In the genomic region with DNA sequence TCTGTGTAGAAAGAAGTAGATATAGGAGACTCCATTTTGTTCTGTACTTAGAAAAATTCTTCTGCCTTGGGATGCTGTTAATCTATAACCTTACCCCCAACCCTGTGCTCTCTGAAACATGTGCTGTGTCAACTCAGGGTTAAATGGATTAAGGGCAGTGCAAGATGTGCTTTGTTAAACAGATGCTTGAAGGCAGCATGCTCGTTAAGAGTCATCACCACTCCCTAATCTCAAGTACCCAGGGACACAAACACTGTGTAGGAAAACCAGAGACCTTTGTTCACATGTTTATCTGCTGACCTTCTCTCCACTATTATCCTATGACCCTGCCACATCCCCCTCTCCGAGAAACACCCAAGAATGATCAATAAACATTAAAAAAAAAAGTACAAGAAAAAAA, we compare ENCODE assay signal across 6 cellular contexts. TPM values are rescaled to one million over a fixed set of nuclear protein-coding genes. Genes with fewer than 3 reads are reported as not detected.
DNase-seq lines count a peak whose midpoint lies in the region; ATAC-seq and TF ChIP-seq lines count a peak whose summit lies in the region.
"Not testable (repeated sequence)": the region's sequence is repeated elsewhere in the genome, so short reads cannot be mapped to it uniquely, and the experiment has no call there.

No MANE protein-coding gene starts in this region.

- not testable (repeated sequence) for H3K9me3 Mint-ChIP-seq in Caco-2 (ENCODE audit: unreplicated experiment)

- BruUV-seq in Caco-2 (replicated peaks; lab: Mats Ljungman, UMichigan), result not testable (repeated sequence)

- peak overlapping the region; percentile 83 for H3K27ac ChIP-seq in WERI-Rb-1
- not testable (repeated sequence) for H3K27ac ChIP-seq in left lung
- H3K27ac ChIP-seq in thyroid gland, result peak overlapping the region in 2 of 3 donors; percentile 5 to 13

- H3K27ac Mint-ChIP-seq in Caco-2 (ENCODE audit: unreplicated experiment), result peak overlapping the region; percentile 45

- CTCF ChIA-PET in Caco-2 (lab: Charles Lee), result not testable (repeated sequence)

- H3K36me3 Mint-ChIP-seq in Caco-2 (ENCODE audit: insufficient read depth, unreplicated experiment), result peaks cover 71% of the 10 kb centered on the region

- not testable (repeated sequence) for H3K27me3 ChIP-seq in Caco-2 (replicated peaks; ENCODE audit: control insufficient read depth, insufficient read depth, low read length); WERI-Rb-1 (ENCODE audit: insufficient read depth, low read depth, severe bottlenecking); left lung; thyroid gland

- WGBS in thyroid gland, 2 donors, result 27 to 42% methylated on average over 2 of the region's 2 CpGs

- H3K4me1 ChIP-seq in Caco-2, result peaks cover 18% of the 10 kb centered on the region; the same call in 1 of the 2 replicates
- not testable (repeated sequence) for H3K4me1 ChIP-seq in left lung
- peaks cover 10 to 22% of the 10 kb centered on the region in 2 donors for H3K4me1 ChIP-seq in thyroid gland

- not testable (repeated sequence) for H3K36me3 ChIP-seq in Caco-2 (ENCODE audit: control insufficient read depth, insufficient read depth, low read length)
- H3K36me3 ChIP-seq in WERI-Rb-1, result peaks cover 68% of the 10 kb centered on the region
- H3K36me3 ChIP-seq in left lung, result peaks cover 0 to 75% of the 10 kb centered on the region in 2 donors
- H3K36me3 ChIP-seq in thyroid gland, result peaks cover 19 to 20% of the 10 kb centered on the region in 2 donors

- TF ChIP-seq POLR2A in thyroid gland (IDR thresholded peaks at IDR 0.05), result not testable (repeated sequence)

- not testable (repeated sequence) for H3K4me3 ChIP-seq in Caco-2 (ENCODE audit: low read depth, low read length); WERI-Rb-1 (ENCODE audit: low read depth, low read length); left lung; thyroid gland (replicated peaks in 1 of 3)

- not testable (repeated sequence) for DNase-seq in Caco-2, WERI-Rb-1, Right ventricle myocardium superior, left lung, thyroid gland
- DNase-seq in NCI-H524 treated with DMSO at 0.1 percent for 48 hours (lab: John Stamatoyannopoulos, UW), result peak; percentile 50

- TF ChIP-seq CTCF in Caco-2 (IDR thresholded peaks at IDR 0.05; ENCODE audit: insufficient read depth in 1 of 2, low read depth in 1 of 2, low read length in 1 of 2, severe bottlenecking in 1 of 2, unreplicated experiment in 1 of 2); WERI-Rb-1 (IDR thresholded peaks at IDR 0.05; ENCODE audit: low read depth, low read length); left lung (IDR thresholded peaks at IDR 0.05); thyroid gland (IDR thresholded peaks at IDR 0.05): not testable (repeated sequence)

- POLR2A ChIA-PET in Caco-2 (lab: Charles Lee), result not testable (repeated sequence)

- H3K4me3 Mint-ChIP-seq in Caco-2 (ENCODE audit: unreplicated experiment), result not testable (repeated sequence)

- H3K9me3 ChIP-seq in Caco-2, left lung, thyroid gland: not testable (repeated sequence)
- peaks cover 20% of the 10 kb centered on the region for H3K9me3 ChIP-seq in WERI-Rb-1 (ENCODE audit: severe bottlenecking)

- intact Hi-C loops in Caco-2 (cut with micrococcal nuclease; ENCODE audit: unreplicated experiment); Right ventricle myocardium superior (cut with DNase I); left lung (cut with DNase I); thyroid gland (cut with DNase I): not testable (repeated sequence)

- not testable (repeated sequence) for H3K27me3 Mint-ChIP-seq in Caco-2 (ENCODE audit: insufficient read depth, unreplicated experiment)

- peaks cover 23% of the 10 kb centered on the region for H3K4me1 Mint-ChIP-seq in Caco-2 (ENCODE audit: low read depth, unreplicated experiment)

- peak; percentile 53 for ATAC-seq in Right ventricle myocardium superior (ENCODE audit: poor library complexity)
- ATAC-seq in left lung, result peak; percentile 33

RNA-seq across cellular contexts. Expression of a gene that starts 38.0 kb away (rescaled TPM):
- total RNA-seq in Caco-2 (2022) (31.8 and 33.3 TPM in 2 replicates), Right ventricle myocardium superior (61.0 TPM), left lung (10 to 100 TPM; 37.9 to 40.8 TPM), thyroid gland (10 to 100 TPM; 45.1 to 59.1 (median 51.4) TPM)
